In the genomic region with DNA sequence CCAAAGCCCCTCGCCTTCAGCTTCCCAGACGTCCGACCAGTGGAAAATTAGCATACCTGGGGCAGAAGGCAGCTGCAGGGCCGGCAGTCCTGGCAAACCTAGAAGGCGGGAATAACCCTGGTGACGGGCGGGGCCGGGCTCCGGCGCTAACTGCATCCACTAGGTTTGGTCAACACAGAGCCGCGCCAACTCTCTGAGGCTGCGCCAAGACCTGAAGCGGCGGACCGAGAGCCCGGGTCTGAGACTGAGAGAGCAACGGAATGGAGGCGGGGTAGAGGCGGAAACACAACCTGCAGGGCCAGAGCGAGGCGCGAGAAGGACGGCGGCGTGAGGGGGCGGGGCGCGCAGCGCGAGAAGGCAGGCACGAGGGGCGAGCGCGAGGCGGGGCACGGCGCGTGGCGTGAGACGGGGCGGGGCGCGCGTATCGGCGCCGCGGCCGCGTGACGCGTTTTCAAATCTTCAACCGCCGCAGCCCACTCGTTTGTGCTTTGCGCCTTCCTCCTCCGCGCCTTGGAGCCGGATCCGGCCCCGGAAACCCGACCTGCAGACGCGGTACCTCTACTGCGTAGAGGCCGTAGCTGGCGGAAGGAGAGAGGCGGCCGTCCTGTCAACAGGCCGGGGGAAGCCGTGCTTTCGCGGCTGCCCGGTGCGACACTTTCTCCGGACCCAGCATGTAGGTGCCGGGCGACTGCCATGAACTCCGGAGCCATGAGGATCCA, we compare ENCODE assay signal across 8 cellular contexts. TPM values are rescaled to one million over a fixed set of nuclear protein-coding genes. Genes with fewer than 3 reads are reported as not detected.
DNase-seq lines count a peak whose midpoint lies in the region; ATAC-seq lines count a peak whose summit lies in the region.

A gene with protein sequence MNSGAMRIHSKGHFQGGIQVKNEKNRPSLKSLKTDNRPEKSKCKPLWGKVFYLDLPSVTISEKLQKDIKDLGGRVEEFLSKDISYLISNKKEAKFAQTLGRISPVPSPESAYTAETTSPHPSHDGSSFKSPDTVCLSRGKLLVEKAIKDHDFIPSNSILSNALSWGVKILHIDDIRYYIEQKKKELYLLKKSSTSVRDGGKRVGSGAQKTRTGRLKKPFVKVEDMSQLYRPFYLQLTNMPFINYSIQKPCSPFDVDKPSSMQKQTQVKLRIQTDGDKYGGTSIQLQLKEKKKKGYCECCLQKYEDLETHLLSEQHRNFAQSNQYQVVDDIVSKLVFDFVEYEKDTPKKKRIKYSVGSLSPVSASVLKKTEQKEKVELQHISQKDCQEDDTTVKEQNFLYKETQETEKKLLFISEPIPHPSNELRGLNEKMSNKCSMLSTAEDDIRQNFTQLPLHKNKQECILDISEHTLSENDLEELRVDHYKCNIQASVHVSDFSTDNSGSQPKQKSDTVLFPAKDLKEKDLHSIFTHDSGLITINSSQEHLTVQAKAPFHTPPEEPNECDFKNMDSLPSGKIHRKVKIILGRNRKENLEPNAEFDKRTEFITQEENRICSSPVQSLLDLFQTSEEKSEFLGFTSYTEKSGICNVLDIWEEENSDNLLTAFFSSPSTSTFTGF (plus strand): TSS at position 454 of the 719 bp plus-strand sequence. CDS start 240 bp downstream, at position 694.
A gene with protein sequence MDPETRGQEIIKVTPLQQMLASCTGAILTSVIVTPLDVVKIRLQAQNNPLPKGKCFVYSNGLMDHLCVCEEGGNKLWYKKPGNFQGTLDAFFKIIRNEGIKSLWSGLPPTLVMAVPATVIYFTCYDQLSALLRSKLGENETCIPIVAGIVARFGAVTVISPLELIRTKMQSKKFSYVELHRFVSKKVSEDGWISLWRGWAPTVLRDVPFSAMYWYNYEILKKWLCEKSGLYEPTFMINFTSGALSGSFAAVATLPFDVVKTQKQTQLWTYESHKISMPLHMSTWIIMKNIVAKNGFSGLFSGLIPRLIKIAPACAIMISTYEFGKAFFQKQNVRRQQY (minus strand): TSS at position 321 of the 719 bp plus-strand sequence. CDS start 17,633 bp downstream, outside the sequence.

- intact Hi-C loops in activated T-helper 1 cell treated with anti-CD3 and anti-CD28 coated beads, Interleukin-12 subunit alpha, Interleukin-12 subunit beta, Interleukin-2, Interleukin-4 antibody, amounts not matched to agents 30 ng/mL and 10 ng/mL and 1 ng/mL, durations not matched to agents 14 hours and 24 hours and 36 hours (cut with micrococcal nuclease), result loop anchor here (1.0 to 10.0 kb wide), 8 partner anchors 11 to 1126 kb away; a partner anchor contains a TSS

- peaks cover 16% of the 10 kb centered on the region for H3K9me3 Mint-ChIP-seq in activated T-helper 1 cell treated with anti-CD3 and anti-CD28 coated beads, Interleukin-12 subunit alpha, Interleukin-12 subunit beta, Interleukin-2, Interleukin-4 antibody, amounts not matched to agents 30 ng/mL and 10 ng/mL and 1 ng/mL, durations not matched to agents 14 hours and 24 hours and 36 hours
- H3K9me3 Mint-ChIP-seq in naive B cell, result no peaks in the 10 kb centered on the region
- peaks cover 2% of the 10 kb centered on the region for H3K9me3 Mint-ChIP-seq in stimulated activated effector memory CD8-positive, alpha-beta T cell treated with anti-CD3 and anti-CD28 coated beads, Interleukin-12 subunit alpha, Interleukin-12 subunit beta, amount 100 ng/mL, for 72 hours

- H3K4me1 Mint-ChIP-seq in activated T-helper 1 cell treated with anti-CD3 and anti-CD28 coated beads, Interleukin-12 subunit alpha, Interleukin-12 subunit beta, Interleukin-2, Interleukin-4 antibody, amounts not matched to agents 30 ng/mL and 10 ng/mL and 1 ng/mL, durations not matched to agents 14 hours and 24 hours and 36 hours (ENCODE audit: low read depth), result peaks cover 53% of the 10 kb centered on the region
- H3K4me1 Mint-ChIP-seq in naive B cell, result peaks cover 24 to 44% (median 33%) of the 10 kb centered on the region in 3 donors
- H3K4me1 Mint-ChIP-seq in stimulated activated effector memory CD8-positive, alpha-beta T cell treated with anti-CD3 and anti-CD28 coated beads, Interleukin-12 subunit alpha, Interleukin-12 subunit beta, amount 100 ng/mL, for 72 hours, result peaks cover 31% of the 10 kb centered on the region

- H3K36me3 Mint-ChIP-seq in activated T-helper 1 cell treated with anti-CD3 and anti-CD28 coated beads, Interleukin-12 subunit alpha, Interleukin-12 subunit beta, Interleukin-2, Interleukin-4 antibody, amounts not matched to agents 30 ng/mL and 10 ng/mL and 1 ng/mL, durations not matched to agents 14 hours and 24 hours and 36 hours (ENCODE audit: low read depth), result peaks cover 46% of the 10 kb centered on the region
- peaks cover 0 to under 1% of the 10 kb centered on the region in 2 donors for H3K36me3 Mint-ChIP-seq in naive B cell
- peaks cover 45% of the 10 kb centered on the region for H3K36me3 Mint-ChIP-seq in stimulated activated effector memory CD8-positive, alpha-beta T cell treated with anti-CD3 and anti-CD28 coated beads, Interleukin-12 subunit alpha, Interleukin-12 subunit beta, amount 100 ng/mL, for 72 hours

- peak within 1 kb of the TSS; percentile 80 for H3K4me3 Mint-ChIP-seq in activated T-helper 1 cell treated with anti-CD3 and anti-CD28 coated beads, Interleukin-12 subunit alpha, Interleukin-12 subunit beta, Interleukin-2, Interleukin-4 antibody, amounts not matched to agents 30 ng/mL and 10 ng/mL and 1 ng/mL, durations not matched to agents 14 hours and 24 hours and 36 hours
- peak within 1 kb of the TSS; percentile 95 to 99 (median 98) for H3K4me3 Mint-ChIP-seq in naive B cell
- H3K4me3 Mint-ChIP-seq in stimulated activated effector memory CD8-positive, alpha-beta T cell treated with anti-CD3 and anti-CD28 coated beads, Interleukin-12 subunit alpha, Interleukin-12 subunit beta, amount 100 ng/mL, for 72 hours, result peak within 1 kb of the TSS; percentile 97

- peak; percentile 87 to 89 for ATAC-seq in naive B cell (ENCODE audit: low read depth in 2 of 2)
- ATAC-seq in stimulated activated effector memory CD8-positive, alpha-beta T cell treated with anti-CD3 and anti-CD28 coated beads, Interleukin-12 subunit alpha, Interleukin-12 subunit beta, amount 100 ng/mL, for 72 hours, result peak; percentile 96

- DNase-seq in EH (ENCODE audit: low read depth) (peak; percentile 94), GOT3 (lab: John Stamatoyannopoulos, UW) (peak; percentile 77), LHCN-M2 (ENCODE audit: low read depth) (peak; percentile 95), RPMI7951 (ENCODE audit: low read depth) (peak; percentile 95), fibroblast of gingiva (ENCODE audit: low read depth) (peak; percentile 93), naive B cell (peak; percentile 98)
- peak; percentile 95 for DNase-seq in activated T-helper 1 cell treated with anti-CD3 and anti-CD28 coated beads, Interleukin-12 subunit alpha, Interleukin-12 subunit beta, Interleukin-2, Interleukin-4 antibody, amounts not matched to agents 30 ng/mL and 10 ng/mL and 1 ng/mL, durations not matched to agents 14 hours and 24 hours and 36 hours (ENCODE audit: low spot score)
- DNase-seq in stimulated activated effector memory CD8-positive, alpha-beta T cell treated with anti-CD3 and anti-CD28 coated beads, Interleukin-12 subunit alpha, Interleukin-12 subunit beta, amount 100 ng/mL, for 72 hours (ENCODE audit: low spot score in 2 of 2), result peak; percentile 94 to 97

- H3K27ac Mint-ChIP-seq in activated T-helper 1 cell treated with anti-CD3 and anti-CD28 coated beads, Interleukin-12 subunit alpha, Interleukin-12 subunit beta, Interleukin-2, Interleukin-4 antibody, amounts not matched to agents 30 ng/mL and 10 ng/mL and 1 ng/mL, durations not matched to agents 14 hours and 24 hours and 36 hours, result peak within 1 kb of the TSS; percentile 98
- H3K27ac Mint-ChIP-seq in naive B cell, result peak within 1 kb of the TSS; percentile 97 to 99 (median 99)
- peak within 1 kb of the TSS; percentile 97 for H3K27ac Mint-ChIP-seq in stimulated activated effector memory CD8-positive, alpha-beta T cell treated with anti-CD3 and anti-CD28 coated beads, Interleukin-12 subunit alpha, Interleukin-12 subunit beta, amount 100 ng/mL, for 72 hours

- no peaks in the 10 kb centered on the region for H3K27me3 Mint-ChIP-seq in activated T-helper 1 cell treated with anti-CD3 and anti-CD28 coated beads, Interleukin-12 subunit alpha, Interleukin-12 subunit beta, Interleukin-2, Interleukin-4 antibody, amounts not matched to agents 30 ng/mL and 10 ng/mL and 1 ng/mL, durations not matched to agents 14 hours and 24 hours and 36 hours (ENCODE audit: insufficient read depth)
- no peaks in the 10 kb centered on the region for H3K27me3 Mint-ChIP-seq in naive B cell

RNA-seq across cellular contexts. Expression of the first gene that starts in this region (rescaled TPM):
- 93.2 and 94.0 TPM in 2 replicates for total RNA-seq in LHCN-M2 (2014; rRNA removed)
- polyA plus RNA-seq in LHCN-M2 (2012), result 10.5 TPM
- total RNA-seq in RPMI7951 (2014; rRNA removed; shearing (Covaris generic)), result 96.8 and 109 TPM in 2 replicates
- 68.6 and 76.6 TPM in 2 replicates for total RNA-seq in activated T-helper 1 cell treated with anti-CD3 and anti-CD28 coated beads, Interleukin-12 subunit alpha, Interleukin-12 subunit beta, Interleukin-2, Interleukin-4 antibody, amounts not matched to agents 30 ng/mL and 10 ng/mL and 1 ng/mL, durations not matched to agents 14 hours and 24 hours and 36 hours
- polyA plus RNA-seq in naive B cell (ENCODE audit: low read depth in 6 of 6), result 10 to 100 TPM; 23.7 to 41.7 (median 37.1) TPM

RNA-seq across cellular contexts. Expression of the second gene that starts in this region (rescaled TPM):
- 29.7 and 44.6 TPM in 2 replicates for total RNA-seq in LHCN-M2 (2014; rRNA removed)
- 7.3 TPM for polyA plus RNA-seq in LHCN-M2 (2012)
- 28.8 and 34.7 TPM in 2 replicates for total RNA-seq in RPMI7951 (2014; rRNA removed; shearing (Covaris generic))
- 41.9 and 51.4 TPM in 2 replicates for total RNA-seq in activated T-helper 1 cell treated with anti-CD3 and anti-CD28 coated beads, Interleukin-12 subunit alpha, Interleukin-12 subunit beta, Interleukin-2, Interleukin-4 antibody, amounts not matched to agents 30 ng/mL and 10 ng/mL and 1 ng/mL, durations not matched to agents 14 hours and 24 hours and 36 hours
- 10 to 100 TPM in 4 of 6 donors, 1 to 10 TPM in 1, under 1 TPM in 1; 0.50 to 16.7 (median 10.9) TPM for polyA plus RNA-seq in naive B cell (ENCODE audit: low read depth in 6 of 6)

Comparison
In these comparisons a context has a peak if more than half of its experiments do, and no peak if none do; other contexts are left out.
1. Peak in every context shown above with its lines: DNase-seq and ATAC-seq.